8 cellular contexts compared by ENCODE assay signal in genomic region chr2:190533968-190534309, GRCh38. TPM values are rescaled to one million over a fixed set of nuclear protein-coding genes. Genes with fewer than 3 reads are reported as not detected.
DNase-seq lines count a peak whose midpoint lies in the region; ATAC-seq, FAIRE-seq and TF ChIP-seq lines count a peak whose summit lies in the region.

No MANE protein-coding gene starts in this region.

- DNase-seq in SJCRH30 (no peak), GM12878 (ENCODE audit: low read depth, low spot score) (no peak), iPS-NIHi11 (ENCODE audit: low spot score) (no peak), D341Med (ENCODE audit: low spot score) (no peak)
- DNase-seq in stimulated activated effector memory CD8-positive, alpha-beta T cell treated with anti-CD3 and anti-CD28 coated beads, Interleukin-12 subunit alpha, Interleukin-12 subunit beta, amount 100 ng/mL, for 72 hours (ENCODE audit: low spot score in 2 of 2) = no peak

- peak overlapping the region; percentile 89 for H2AFZ ChIP-seq in GM12878 (ENCODE audit: control insufficient read depth, low read depth, low read length)

- peaks cover 51% of the 10 kb centered on the region for H3K79me2 ChIP-seq in GM12878 (ENCODE audit: control insufficient read depth, insufficient read depth, low read length)

- intact Hi-C loops in GM12878 (cut with micrococcal nuclease; ENCODE audit: unreplicated experiment) = loop anchor here (2.0 to 5.0 kb wide), 4 partner anchors 115 to 752 kb away; partner anchors contain the start of genes MFSD6, NAB1, ORMDL1 and PMS1

- no peak for TF ChIP-seq EP300 in GM12878 (IDR thresholded peaks at IDR 0.05; ENCODE audit: borderline replicate concordance in 1 of 2, control insufficient read depth in 1 of 2, low read depth in 2 of 2, low read length in 2 of 2)

- H3K9ac ChIP-seq in ES-I3 (ENCODE audit: low read depth, low read length) (peak overlapping the region; percentile 88), GM12878 (ENCODE audit: control insufficient read depth, insufficient read depth, low read length) (peak overlapping the region; percentile 93), liver (ENCODE audit: low read depth in 1 of 2, low read length in 2 of 2) (peak overlapping the region; percentile 77 to 97)

- H3K9me3 ChIP-seq in ES-I3 (ENCODE audit: control insufficient read depth, insufficient read depth, low read length) (0 out of 2 replicates have a peak, but pooled peaks cover 2% of the 10 kb centered on the region), SJCRH30 (replicated peaks) (peaks cover 6% of the 10 kb centered on the region), GM12878 (replicated peaks; ENCODE audit: control insufficient read depth, insufficient read depth, low read length) (peaks cover 10% of the 10 kb centered on the region), liver (ENCODE audit: control insufficient read depth in 4 of 4, low read length in 3 of 4) (no peaks in the 10 kb centered on the region)

- TF ChIP-seq POLR2A in GM12878 (IDR thresholded peaks at IDR 0.05; ENCODE audit: low read depth, low read length) = peak; percentile 58; the same call in 1 of the 2 replicates

- SMC1A ChIA-PET in GM12878 (lab: Charles Lee; ENCODE audit: uncharacterized antibody, unreplicated experiment) = interaction anchor here (1.1 to 3.1 kb wide), 16 partner anchors 18 to 414 kb away, joined by 3 to 36 read pairs (median 6); no protein-coding TSS in a partner anchor

- peak overlapping the region; percentile 88 for H3K4me3 Mint-ChIP-seq in stimulated activated effector memory CD8-positive, alpha-beta T cell treated with anti-CD3 and anti-CD28 coated beads, Interleukin-12 subunit alpha, Interleukin-12 subunit beta, amount 100 ng/mL, for 72 hours

- in situ Hi-C loops in GM12878 (cut with MboI) = no loop called here

- no TSS peak for BruUV-seq in GM12878 (replicated peaks; lab: Mats Ljungman, UMichigan)

- no peak for FAIRE-seq in GM12878 (lab: Jason Lieb, UNC)

- H4K20me1 ChIP-seq in GM12878 (ENCODE audit: control insufficient read depth, insufficient read depth) = no peaks in the 10 kb centered on the region

- peak overlapping the region; percentile 95 for H3K4me2 ChIP-seq in GM12878 (ENCODE audit: control insufficient read depth, insufficient read depth)

- H3K36me3 Mint-ChIP-seq in stimulated activated effector memory CD8-positive, alpha-beta T cell treated with anti-CD3 and anti-CD28 coated beads, Interleukin-12 subunit alpha, Interleukin-12 subunit beta, amount 100 ng/mL, for 72 hours = peaks cover 9% of the 10 kb centered on the region

- POLR2A ChIA-PET in GM12878 (lab: Charles Lee) = interaction anchor here (0.8 to 4.2 kb wide), 14 partner anchors 32 to 187 kb away, joined by 3 to 29 read pairs (median 4); no protein-coding TSS in a partner anchor

- CTCF ChIA-PET in GM12878 (lab: Yijun Ruan, JAX) = interaction anchor here (0.6 to 3.1 kb wide), 11 partner anchors 22 to 771 kb away, joined by 3 to 32 read pairs (median 3); no protein-coding TSS in a partner anchor

- H3K36me3 ChIP-seq in ES-I3 (ENCODE audit: insufficient read depth, low read length) (no peaks in the 10 kb centered on the region), SJCRH30 (no peaks in the 10 kb centered on the region), GM12878 (ENCODE audit: control insufficient read depth in 2 of 2, insufficient read depth in 2 of 2, low read length in 1 of 2) (0 out of 4 replicates have a peak, but pooled peaks cover 0 to 4% of the 10 kb centered on the region in 2 experiments), liver (ENCODE audit: control insufficient read depth in 4 of 4, insufficient read depth in 3 of 4, low read depth in 1 of 4, low read length in 3 of 4) (no peaks in the 10 kb centered on the region)

- H3K4me1 ChIP-seq in ES-I3 (ENCODE audit: insufficient read depth, low read length) (peaks cover 6% of the 10 kb centered on the region; the same call in 1 of the 2 replicates), SJCRH30 (peaks cover 37% of the 10 kb centered on the region), GM12878 (ENCODE audit: control insufficient read depth, insufficient read depth, low read length) (peaks cover 24% of the 10 kb centered on the region), liver (ENCODE audit: control insufficient read depth in 4 of 4, insufficient read depth in 4 of 4, low read length in 3 of 4) (peaks cover 1 to 20% (median 10%) of the 10 kb centered on the region in 4 donors)

- under 1% methylated on average over 13 of the region's 13 CpGs for WGBS in GM12878 (ENCODE audit: insufficient coverage, insufficient replicate concordance, low lambda C conversion rate, missing lambda C conversion rate)
- WGBS in liver = 3% methylated on average over 13 of the region's 13 CpGs

- TF ChIP-seq CTCF in GM12878 (IDR thresholded peaks at IDR 0.05 in 2 of 3, conservative IDR thresholded peaks at IDR 0.05 in 1 of 3; ENCODE audit: control insufficient read depth in 2 of 3, extremely low read depth in 1 of 3, insufficient read depth in 1 of 3, low read depth in 3 of 3, low read length in 3 of 3) (no peak), liver (IDR thresholded peaks at IDR 0.05; ENCODE audit: low read depth, low read length, missing input control) (no peak)

- H3K27me3 ChIP-seq in SJCRH30 (no peaks in the 10 kb centered on the region), GM12878 (replicated peaks in 1 of 2; ENCODE audit: control insufficient read depth in 2 of 2, insufficient read depth in 2 of 2, low read length in 1 of 2) (no peaks in the 10 kb centered on the region), liver (ENCODE audit: control insufficient read depth in 4 of 4, insufficient read depth in 4 of 4, low read length in 3 of 4) (no peaks in the 10 kb centered on the region)

- H3K4me1 Mint-ChIP-seq in stimulated activated effector memory CD8-positive, alpha-beta T cell treated with anti-CD3 and anti-CD28 coated beads, Interleukin-12 subunit alpha, Interleukin-12 subunit beta, amount 100 ng/mL, for 72 hours = peaks cover 48% of the 10 kb centered on the region

- RAD21 ChIA-PET in GM12878 (lab: Charles Lee; ENCODE audit: unreplicated experiment) = interaction anchor here (1.0 to 5.8 kb wide), 19 partner anchors 8 to 486 kb away, joined by 3 to 38 read pairs (median 4); no protein-coding TSS in a partner anchor

- H3K9me3 Mint-ChIP-seq in stimulated activated effector memory CD8-positive, alpha-beta T cell treated with anti-CD3 and anti-CD28 coated beads, Interleukin-12 subunit alpha, Interleukin-12 subunit beta, amount 100 ng/mL, for 72 hours = peaks cover 12% of the 10 kb centered on the region

- H3K27ac Mint-ChIP-seq in stimulated activated effector memory CD8-positive, alpha-beta T cell treated with anti-CD3 and anti-CD28 coated beads, Interleukin-12 subunit alpha, Interleukin-12 subunit beta, amount 100 ng/mL, for 72 hours = peak overlapping the region; percentile 98

- H3K4me3 ChIP-seq in SJCRH30 (peak overlapping the region; percentile 81), GM12878 (peak overlapping the region; percentile 88), liver (ENCODE audit: low read depth in 1 of 3, low read length in 3 of 3) (peak overlapping the region; percentile 71 to 84 (median 81))

- ATAC-seq in HG02678 (IDR thresholded peaks at IDR 0.05; ENCODE audit: unreplicated experiment) (peak; percentile 17), GM12878 (peak; percentile 53; the same call in 2 of the 3 replicates)
- peak; percentile 62 for ATAC-seq in stimulated activated effector memory CD8-positive, alpha-beta T cell treated with anti-CD3 and anti-CD28 coated beads, Interleukin-12 subunit alpha, Interleukin-12 subunit beta, amount 100 ng/mL, for 72 hours

- H3K27ac ChIP-seq in SJCRH30 (peak overlapping the region; percentile 87), GM12878 (ENCODE audit: control insufficient read depth, insufficient read depth) (peak overlapping the region; percentile 97), liver (ENCODE audit: low read depth in 1 of 2, low read length in 2 of 2) (peak overlapping the region; percentile 91 to 93)

- no peak for TF ChIP-seq RAD21 in GM12878 (IDR thresholded peaks at IDR 0.05; ENCODE audit: insufficient read depth, low read depth, low read length)
- no peak for TF ChIP-seq RAD21 in liver (IDR thresholded peaks at IDR 0.05)

TF ChIP-seq in GM12878, 131 proteins besides CTCF, POLR2A, EP300 and RAD21 (continues in another document):
- TF ChIP-seq PAX8 (IDR thresholded peaks at IDR 0.05) (0 out of 2 replicates have a peak, but pooled peaks have one; percentile 36), GATAD2B (conservative IDR thresholded peaks at IDR 0.05; ENCODE audit: low read depth) (no peak), HDAC6 (IDR thresholded peaks at IDR 0.05; ENCODE audit: unreplicated experiment) (no peak), KAT2A (conservative IDR thresholded peaks at IDR 0.05; ENCODE audit: control insufficient read depth, low read depth, low read length) (no peak), PAX5 (IDR thresholded peaks at IDR 0.05; ENCODE audit: borderline replicate concordance, low read depth, low read length) (no peak)

TF ChIP-seq in liver, 16 proteins besides CTCF, POLR2A, EP300 and RAD21:
- TF ChIP-seq HNF4A (conservative IDR thresholded peaks at IDR 0.05) = peak in 1 of 2 donors; percentile 20
- TF ChIP-seq RXRA (IDR thresholded peaks at IDR 0.05) = peak; percentile 38 to 43
- no peak for TF ChIP-seq NR2F2 (IDR thresholded peaks at IDR 0.05)
- TF ChIP-seq, protein P1, sequence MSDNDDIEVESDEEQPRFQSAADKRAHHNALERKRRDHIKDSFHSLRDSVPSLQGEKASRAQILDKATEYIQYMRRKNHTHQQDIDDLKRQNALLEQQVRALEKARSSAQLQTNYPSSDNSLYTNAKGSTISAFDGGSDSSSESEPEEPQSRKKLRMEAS (IDR thresholded peaks at IDR 0.05) = peak; percentile 38
- peak; percentile 17 for TF ChIP-seq TAF1 (conservative IDR thresholded peaks at IDR 0.05)

RNA-seq across cellular contexts. Expression of gene NEMP2, which starts 0.6 kb away (rescaled TPM):
- total RNA-seq in SJCRH30 (2014; rRNA removed; shearing (Covaris generic)) = 19.3 and 20.9 TPM in 2 replicates
- total RNA-seq in GM12878 (2013; cell fraction: nucleolus; rRNA removed) = 35.7 and 37.8 TPM in 2 replicates
- total RNA-seq in GM12878 (2014; rRNA removed) = 7.9 and 12.6 TPM in 2 replicates
- 8.3 and 11.6 TPM in 2 replicates for total RNA-seq in GM12878 (2014; rRNA removed; fragmentation: Illumina TruSeq; extraction: Trizol)
- 10.4 and 12.6 TPM in 2 replicates for total RNA-seq in GM12878 (2021)
- 3.2 TPM for polyA plus RNA-seq in GM12878 (2011; ENCODE audit: low read depth)
- 12.9 and 19.0 TPM in 2 replicates for polyA plus RNA-seq in GM12878 (2011; rRNA removed)
- 6.1 and 6.5 TPM in 2 replicates for polyA plus RNA-seq in GM12878 (2011; cell fraction: cytosol; rRNA removed)
- 7.3 and 9.0 TPM in 2 replicates for polyA plus RNA-seq in GM12878 (2011; cell fraction: nucleus; rRNA removed)
- polyA plus RNA-seq in GM12878 (2012) = 4.9 and 7.1 TPM in 2 replicates
- 7.6 and 9.7 TPM in 2 replicates for polyA plus RNA-seq in GM12878 (2014; fragmentation: Illumina TruSeq; extraction: Trizol)
- 1 to 10 TPM; 2.3 to 3.6 TPM for polyA plus RNA-seq in GM12878 (2014; fragmentation: Nextera tagmentation; extraction: Ambion mirVana)
- 6.5 and 7.0 TPM in 2 replicates for polyA plus RNA-seq in GM12878 (2014; rRNA removed)
- 10 to 100 TPM; 12.5 to 14.0 TPM for polyA plus RNA-seq in GM12878 (2016; fragmentation: Nextera tagmentation; extraction: Ambion mirVana)
- 22.3 and 31.5 TPM in 2 replicates for polyA minus RNA-seq in GM12878 (2011; rRNA and poly(A)+ RNA removed)
- polyA minus RNA-seq in GM12878 (2011; cell fraction: cytosol; rRNA and poly(A)+ RNA removed) = 7.4 and 10.7 TPM in 2 replicates
- polyA minus RNA-seq in GM12878 (2011; cell fraction: nucleus; rRNA and poly(A)+ RNA removed) = 33.4 and 44.8 TPM in 2 replicates
- 1 to 10 TPM; 4.6 to 6.1 TPM for total RNA-seq in liver
- under 1 TPM; 0.67 to 0.93 TPM for polyA plus RNA-seq in liver
